18 cellular contexts compared by ENCODE assay signal in genomic region chr4:33386761-33387160, GRCh38.
A peak's percentile ranks its signal among the peaks of the same experiment; 100 is the strongest.
DNase-seq lines count a peak whose midpoint lies in the region; ATAC-seq and TF ChIP-seq lines count a peak whose summit lies in the region.
"Had no signal": no experiment of that assay in that cellular context is flagged by ENCODE, and none has a peak within 500 bp of the region (broad histone marks: within the 10 kb centered on the region; RNA-seq: fewer than 3 reads in every experiment).

No MANE protein-coding gene starts in this region.

- no peak overlapping the region for H3K4me3 ChIP-seq in A673 (ENCODE audit: low read depth, low read length, poor library complexity, severe bottlenecking)
- H3K4me3 ChIP-seq in DND-41 (ENCODE audit: low read depth in 1 of 2, low read length in 2 of 2) = no peak overlapping the region
- H3K4me3 ChIP-seq in NB4 (ENCODE audit: low read depth, low read length) = no peak overlapping the region
- no peak overlapping the region for H3K4me3 ChIP-seq in heart left ventricle
- H3K4me3 ChIP-seq: thoracic aorta had no signal

- POLR2A ChIA-PET in A673 (lab: Charles Lee; ENCODE audit: low non-redundant PET) = no interaction called here

- no peaks in the 10 kb centered on the region for H3K79me2 ChIP-seq in DND-41 (ENCODE audit: insufficient read depth, low read length)

- H4K20me1 ChIP-seq in DND-41 (ENCODE audit: insufficient read depth, low read length) = no peaks in the 10 kb centered on the region

- ATAC-seq in DND-41 (ENCODE audit: insufficient read depth, low read depth) (no peak), GM18867 (IDR thresholded peaks at IDR 0.05; ENCODE audit: unreplicated experiment) (no peak), heart left ventricle (no peak)

- peaks cover 26% of the 10 kb centered on the region for H3K9me3 Mint-ChIP-seq in chondrocyte (ENCODE audit: low read depth)

- H3K4me1 ChIP-seq in A673 (ENCODE audit: insufficient read depth, low read length, poor library complexity, severe bottlenecking) (no peaks in the 10 kb centered on the region), DND-41 (ENCODE audit: insufficient read depth, low read length) (no peaks in the 10 kb centered on the region), heart left ventricle (no peaks in the 10 kb centered on the region)

- no peaks in the 10 kb centered on the region for H3K4me1 Mint-ChIP-seq in chondrocyte (ENCODE audit: low read depth)
- H3K4me1 Mint-ChIP-seq: B cell had no signal

- no peak overlapping the region for H2AFZ ChIP-seq in DND-41 (ENCODE audit: low read depth, low read length)

- H3K27me3 ChIP-seq in A673 (replicated peaks; ENCODE audit: insufficient read depth, low read depth, low read length, poor library complexity) (no peaks in the 10 kb centered on the region), DND-41 (ENCODE audit: insufficient read depth, low read length, poor library complexity) (no peaks in the 10 kb centered on the region), heart left ventricle (no peaks in the 10 kb centered on the region)

- H3K27ac ChIP-seq in A673 (ENCODE audit: low read depth, low read length, poor library complexity, severe bottlenecking) = no peak overlapping the region
- no peak overlapping the region for H3K27ac ChIP-seq in DND-41 (ENCODE audit: low read length)
- no peak overlapping the region for H3K27ac ChIP-seq in heart left ventricle
- H3K27ac ChIP-seq: thoracic aorta had no signal

- no peak for DNase-seq in A673 (ENCODE audit: low spot score)
- no peak for DNase-seq in DND-41
- peak; percentile 18 for DNase-seq in NB4 (ENCODE audit: low read depth)
- no peak for DNase-seq in chondrocyte (ENCODE audit: low spot score)
- DNase-seq in stimulated activated CD4-positive, alpha-beta T cell treated with anti-CD3 and anti-CD28 coated beads, Interleukin-4, amount 100 ng/mL, for 1 hour = no peak
- no peak for DNase-seq in stimulated activated CD4-positive, alpha-beta T cell treated with anti-CD3 and anti-CD28 coated beads, Interleukin-2, amount 100 ng/mL, for 48 hours
- DNase-seq in heart left ventricle = no peak
- DNase-seq: activated CD4-positive, alpha-beta T cell treated with anti-CD3 and anti-CD28 coated beads for 4 hours; activated naive CD4-positive, alpha-beta T cell treated with anti-CD3 and anti-CD28 coated beads, Interleukin-2, amount 50 U/mL, for 16 hours; foreskin fibroblast; NCI-H1048; NCI-H2171; NK-92 treated with Interleukin-12 subunit alpha and Interleukin-12 subunit beta, amount 100 ng/mL, for 24 hours; SHP77 treated with DMSO at 0.1 percent for 48 hours; T-helper 9 cell had no signal

- CTCF ChIA-PET in A673 (lab: Charles Lee) = no interaction called here

- H3K27me3 Mint-ChIP-seq in chondrocyte (ENCODE audit: low read depth) = no peaks in the 10 kb centered on the region
- H3K27me3 Mint-ChIP-seq: B cell had no signal

- 88 to 90% (median 90%) methylated on average over 1 of the region's 1 CpG for WGBS in heart left ventricle, 4 donors

- H3K9me3 ChIP-seq in A673 (ENCODE audit: low read depth, low read length, poor library complexity, severe bottlenecking) (peaks cover 4% of the 10 kb centered on the region), DND-41 (ENCODE audit: insufficient read depth, low read length, severe bottlenecking) (no peaks in the 10 kb centered on the region), heart left ventricle (peaks cover 0 to 33% (median 10%) of the 10 kb centered on the region in 12 donors)
- H3K9me3 ChIP-seq: thoracic aorta had no signal

- no peaks in the 10 kb centered on the region for H3K36me3 ChIP-seq in A673 (ENCODE audit: insufficient read depth, low read length, poor library complexity, severe bottlenecking)
- no peaks in the 10 kb centered on the region for H3K36me3 ChIP-seq in DND-41 (ENCODE audit: insufficient read depth, low read length)
- no peaks in the 10 kb centered on the region for H3K36me3 ChIP-seq in heart left ventricle
- H3K36me3 ChIP-seq: thoracic aorta had no signal

- no peak overlapping the region for H3K4me3 Mint-ChIP-seq in chondrocyte (ENCODE audit: unreplicated experiment)
- H3K4me3 Mint-ChIP-seq: B cell had no signal

- TF ChIP-seq CTCF in A673 (conservative IDR thresholded peaks at IDR 0.05; ENCODE audit: low read depth, low read length) (peak; percentile 38; the same call in 1 of the 2 replicates), DND-41 (IDR thresholded peaks at IDR 0.05; ENCODE audit: borderline replicate concordance, extremely low read depth, low read length, poor library complexity, severe bottlenecking) (peak; percentile 28), NB4 (IDR thresholded peaks at IDR 0.05; ENCODE audit: low read depth, low read length) (no peak), chondrocyte (IDR thresholded peaks at IDR 0.05) (peak; percentile 56), heart left ventricle (IDR thresholded peaks at IDR 0.05) (no peak)

- no peak overlapping the region for H3K27ac Mint-ChIP-seq in chondrocyte (ENCODE audit: unreplicated experiment)
- H3K27ac Mint-ChIP-seq: B cell had no signal

- no peaks in the 10 kb centered on the region for H3K36me3 Mint-ChIP-seq in chondrocyte (ENCODE audit: low read depth)

- intact Hi-C loops in A673 (cut with micrococcal nuclease; ENCODE audit: unreplicated experiment) (no loop called here), heart left ventricle (cut with DNase I) (no loop called here)

- no peak for TF ChIP-seq POLR2A in NB4 (IDR thresholded peaks at IDR 0.05; ENCODE audit: extremely low read depth, insufficient read length)
- TF ChIP-seq POLR2A in heart left ventricle (IDR thresholded peaks at IDR 0.05) = no peak

- BruUV-seq in A673 (replicated peaks; lab: Mats Ljungman, UMichigan) = no TSS peak

- no peak overlapping the region for H3K9ac ChIP-seq in DND-41 (ENCODE audit: low read depth, low read length)

- no peak overlapping the region for H3K4me2 ChIP-seq in DND-41 (ENCODE audit: insufficient read depth, low read length)

Comparison
In these comparisons a context has a peak if more than half of its experiments do, and no peak if none do; other contexts are left out.
1. CTCF ChIP-seq: peak in A673 (single experiment), DND-41 (single experiment) and chondrocyte (single experiment); none in NB4 (single experiment) and heart left ventricle (0 of 12).